Comparison of ENCODE assay signal across 1 cellular context in genomic region chr19:802888-803561, GRCh38.
TF ChIP-seq lines count a peak whose summit lies in the region.

No MANE protein-coding gene starts in this region.

TF ChIP-seq in GM12878, 131 proteins besides CTCF, POLR2A, EP300 and RAD21:
- TF ChIP-seq ZBTB40 (IDR thresholded peaks at IDR 0.05; ENCODE audit: borderline replicate concordance) (no peak), NR2F1 (conservative IDR thresholded peaks at IDR 0.05) (no peak), SIX5 (IDR thresholded peaks at IDR 0.05; ENCODE audit: low read depth, low read length, severe bottlenecking) (no peak), BRCA1 (IDR thresholded peaks at IDR 0.05; ENCODE audit: low read depth, low read length) (no peak), ATF3 (IDR thresholded peaks at IDR 0.05; ENCODE audit: borderline replicate concordance, extremely low read depth, low read depth, low read length) (no peak), SKIL (IDR thresholded peaks at IDR 0.05; ENCODE audit: low read depth, poor library complexity, severe bottlenecking) (no peak), HSF1 (IDR thresholded peaks at IDR 0.05; ENCODE audit: low read depth, low read length) (no peak), TCF12 (IDR thresholded peaks at IDR 0.05; ENCODE audit: low read depth, low read length) (no peak), LARP7 (IDR thresholded peaks at IDR 0.05) (no peak), CEBPZ (IDR thresholded peaks at IDR 0.05; ENCODE audit: low read depth, low read length) (no peak), YY1 (IDR thresholded peaks at IDR 0.05; ENCODE audit: low read depth, low read length) (no peak), FOXM1 (IDR thresholded peaks at IDR 0.05; ENCODE audit: low read depth, low read length) (no peak), BACH1 (IDR thresholded peaks at IDR 0.05; ENCODE audit: borderline replicate concordance) (no peak), SMARCA5 (IDR thresholded peaks at IDR 0.05) (no peak), TCF7 (IDR thresholded peaks at IDR 0.05; ENCODE audit: borderline replicate concordance) (no peak), PAX5 (IDR thresholded peaks at IDR 0.05; ENCODE audit: borderline replicate concordance, low read depth, low read length) (no peak), DPF2 (IDR thresholded peaks at IDR 0.05) (no peak), MTA2 (IDR thresholded peaks at IDR 0.05; ENCODE audit: low read depth) (no peak), CBX5 (IDR thresholded peaks at IDR 0.05; ENCODE audit: low read depth) (no peak)
